9 cellular contexts compared by ENCODE assay signal in genomic region chr1:81920245-81920740, GRCh38.
DNase-seq lines count a peak whose midpoint lies in the region; TF ChIP-seq lines count a peak whose summit lies in the region.
"Had no signal": no experiment of that assay in that cellular context is flagged by ENCODE, and none has a peak within 500 bp of the region (broad histone marks: within the 10 kb centered on the region; RNA-seq: fewer than 3 reads in every experiment).

No MANE protein-coding gene starts in this region.

- TF ChIP-seq POLR2A in ovary (IDR thresholded peaks at IDR 0.05) (no peak), tibial nerve (IDR thresholded peaks at IDR 0.05) (no peak)

- peak overlapping the region; percentile 36 for H3K4me3 ChIP-seq in GM23248
- no peak overlapping the region for H3K4me3 ChIP-seq in ovary
- H3K4me3 ChIP-seq in tibial nerve, result peak overlapping the region in 1 of 4 donors; percentile 2
- H3K4me3 ChIP-seq: lower lobe of right lung had no signal

- no peak overlapping the region for H3K9ac ChIP-seq in GM23248

- in situ Hi-C loops in GM23248 (cut with MboI), result no loop called here

- H3K27me3 ChIP-seq in GM23248 (replicated peaks; ENCODE audit: insufficient read depth), result no peaks in the 10 kb centered on the region
- H3K27me3 ChIP-seq in ovary, result no peaks in the 10 kb centered on the region
- no peaks in the 10 kb centered on the region for H3K27me3 ChIP-seq in tibial nerve

- H3F3A ChIP-seq in GM23248 (ENCODE audit: insufficient read depth), result no peaks in the 10 kb centered on the region

- H3K9me2 ChIP-seq in GM23248 (ENCODE audit: insufficient read depth), result no peaks in the 10 kb centered on the region

- H3K27ac ChIP-seq in GM23248 (peak overlapping the region; percentile 10; the same call in 1 of the 2 replicates), ovary (peak overlapping the region in 1 of 2 donors; percentile 33), tibial nerve (no peak overlapping the region)
- H3K27ac ChIP-seq: lower lobe of right lung had no signal

- no peaks in the 10 kb centered on the region for H4K20me1 ChIP-seq in GM23248 (ENCODE audit: insufficient read depth)

- H3K9me3 ChIP-seq in GM23248 (ENCODE audit: low read depth) (no peaks in the 10 kb centered on the region), ovary (no peaks in the 10 kb centered on the region), tibial nerve (no peaks in the 10 kb centered on the region)
- H3K9me3 ChIP-seq: lower lobe of right lung had no signal

- H3K4me2 ChIP-seq in GM23248 (ENCODE audit: unreplicated experiment), result peak overlapping the region; percentile 30

- intact Hi-C loops in head of caudate nucleus (cut with DNase I), result no loop called here
- intact Hi-C loops in ovary (cut with DNase I), result no loop called here

- peak overlapping the region; percentile 47 for H2AFZ ChIP-seq in GM23248

- DNase-seq in GM23248 (peak; percentile 62), T1000 (lab: John Stamatoyannopoulos, UW) (peak; percentile 64), head of caudate nucleus (peak in 41 of 42 donors; percentile 24 to 87 (median 59)), ovary (peak; percentile 37 to 62 (median 57)), tibial nerve (ENCODE audit: low spot score in 2 of 2) (no peak), superior temporal gyrus (ENCODE audit: extremely low spot score) (no peak)
- DNase-seq in activated T-cell treated with anti-CD3 and anti-CD28 coated beads, Interleukin-2, amount 50 U/mL, for 48 hours, result no peak
- DNase-seq in NK-92 treated with Interleukin-12 subunit alpha and Interleukin-12 subunit beta, amount 100 ng/mL, for 24 hours (lab: John Stamatoyannopoulos, UW), result no peak
- DNase-seq: lower lobe of right lung had no signal

- no peaks in the 10 kb centered on the region for H3K79me2 ChIP-seq in GM23248 (ENCODE audit: insufficient read depth)

- TF ChIP-seq EP300 in ovary (IDR thresholded peaks at IDR 0.05) (no peak), tibial nerve (IDR thresholded peaks at IDR 0.05) (no peak)

- H3K36me3 ChIP-seq in GM23248 (ENCODE audit: low read depth), result no peaks in the 10 kb centered on the region
- no peaks in the 10 kb centered on the region for H3K36me3 ChIP-seq in ovary
- H3K36me3 ChIP-seq in tibial nerve, result no peaks in the 10 kb centered on the region
- H3K36me3 ChIP-seq: lower lobe of right lung had no signal

- H3K4me1 ChIP-seq in GM23248 (ENCODE audit: insufficient read depth), result peaks cover 11% of the 10 kb centered on the region; the same call in 1 of the 2 replicates
- H3K4me1 ChIP-seq in ovary (ENCODE audit: insufficient read depth), result no peaks in the 10 kb centered on the region
- H3K4me1 ChIP-seq in tibial nerve, result peaks cover 0 to 11% (median 3%) of the 10 kb centered on the region in 4 donors

- 46 to 54% methylated on average over 6 of the region's 6 CpGs for WGBS in GM23248 (ENCODE audit: low coverage in 1 of 2, low lambda C conversion rate in 2 of 2, missing lambda C conversion rate in 2 of 2), 2 experiments
- WGBS in ovary, 3 donors, result 5 to 33% (median 7%) methylated on average over 6 of the region's 6 CpGs
- WGBS in tibial nerve, 2 donors, result 44 to 46% methylated on average over 6 of the region's 6 CpGs

- no peak for TF ChIP-seq CTCF in ovary (IDR thresholded peaks at IDR 0.05)
- no peak for TF ChIP-seq CTCF in tibial nerve (IDR thresholded peaks at IDR 0.05)

Comparison
In these comparisons a context has a peak if more than half of its experiments do, and no peak if none do; other contexts are left out.
1. DNase-seq: peak in GM23248 (single experiment), T1000 (single experiment), head of caudate nucleus (41 of 42) and ovary (5 of 5); none in activated T-cell treated with anti-CD3 and anti-CD28 coated beads, Interleukin-2, amount 50 U/mL, for 48 hours (0 of 2), NK-92 treated with Interleukin-12 subunit alpha and Interleukin-12 subunit beta, amount 100 ng/mL, for 24 hours (single experiment), tibial nerve (0 of 2) and superior temporal gyrus (single experiment).